ENCODE assay signal across 8 cellular contexts in the genomic region with DNA sequence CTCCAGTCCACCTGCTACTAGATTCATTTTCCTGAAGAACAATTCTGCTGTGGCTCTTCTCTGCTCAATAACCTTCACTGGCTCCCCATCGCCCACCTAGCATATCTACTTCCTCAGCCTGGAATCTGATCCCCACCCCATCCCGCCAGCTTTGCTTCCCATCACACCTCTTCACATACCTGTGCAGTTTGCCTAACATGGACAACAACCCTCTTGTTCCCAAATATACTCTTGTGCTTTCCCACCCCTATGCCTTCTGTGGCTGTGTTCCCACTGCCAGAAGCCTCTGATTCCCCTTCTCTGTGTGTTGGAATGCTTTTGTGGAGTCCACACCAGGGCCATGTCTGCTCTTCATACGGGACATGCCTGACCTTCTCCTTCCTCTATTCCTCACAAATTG. TPM values are rescaled to one million over a fixed set of nuclear protein-coding genes. Genes with fewer than 3 reads are reported as not detected.
DNase-seq lines count a peak whose midpoint lies in the region; ATAC-seq and TF ChIP-seq lines count a peak whose summit lies in the region.

No MANE protein-coding gene starts in this region.

- CTCF ChIA-PET in activated naive CD4-positive, alpha-beta T cell treated with anti-CD3 and anti-CD28 coated beads, Interleukin-2, amount 10 ng/mL, durations not matched to agents 7 days and 5 days (lab: Charles Lee): interaction anchor here (1.0 to 1.9 kb wide), 2 partner anchors 12 to 47 kb away, joined by 4 to 8 read pairs; no protein-coding TSS in a partner anchor

- peaks cover 3% of the 10 kb centered on the region for H3K9me3 Mint-ChIP-seq in activated naive CD4-positive, alpha-beta T cell treated with anti-CD3 and anti-CD28 coated beads, Interleukin-2, amount 10 ng/mL, durations not matched to agents 7 days and 5 days
- H3K9me3 Mint-ChIP-seq in activated naive CD8-positive, alpha-beta T cell treated with anti-CD3 and anti-CD28 coated beads, Interleukin-2, amount 50 U/mL, for 24 hours: no peaks in the 10 kb centered on the region
- H3K9me3 Mint-ChIP-seq in type B pancreatic cell: peaks cover 10% of the 10 kb centered on the region

- no peak for ATAC-seq in activated naive CD8-positive, alpha-beta T cell treated with anti-CD3 and anti-CD28 coated beads, Interleukin-2, amount 50 U/mL, for 24 hours
- no peak for ATAC-seq in GM21360 (IDR thresholded peaks at IDR 0.05; ENCODE audit: unreplicated experiment)

- peak overlapping the region; percentile 82 for H3K27ac Mint-ChIP-seq in activated naive CD4-positive, alpha-beta T cell treated with anti-CD3 and anti-CD28 coated beads, Interleukin-2, amount 10 ng/mL, durations not matched to agents 7 days and 5 days
- peak overlapping the region; percentile 90 for H3K27ac Mint-ChIP-seq in activated naive CD8-positive, alpha-beta T cell treated with anti-CD3 and anti-CD28 coated beads, Interleukin-2, amount 50 U/mL, for 24 hours
- H3K27ac Mint-ChIP-seq in type B pancreatic cell: peak overlapping the region; percentile 96

- peaks cover 15% of the 10 kb centered on the region for H3K9me3 ChIP-seq in mesodermal cell (ENCODE audit: control insufficient read depth, low read length)
- H3K9me3 ChIP-seq in SJCRH30 (replicated peaks): no peaks in the 10 kb centered on the region

- H3K36me3 ChIP-seq in mesodermal cell (ENCODE audit: control insufficient read depth, insufficient read depth, low read length) (peaks cover 11% of the 10 kb centered on the region), SJCRH30 (no peaks in the 10 kb centered on the region)

- no peaks in the 10 kb centered on the region for H3K27me3 Mint-ChIP-seq in activated naive CD4-positive, alpha-beta T cell treated with anti-CD3 and anti-CD28 coated beads, Interleukin-2, amount 10 ng/mL, durations not matched to agents 7 days and 5 days
- no peaks in the 10 kb centered on the region for H3K27me3 Mint-ChIP-seq in activated naive CD8-positive, alpha-beta T cell treated with anti-CD3 and anti-CD28 coated beads, Interleukin-2, amount 50 U/mL, for 24 hours
- H3K27me3 Mint-ChIP-seq in type B pancreatic cell: no peaks in the 10 kb centered on the region

- H3K4me3 ChIP-seq in mesodermal cell (ENCODE audit: extremely low read depth, insufficient read depth, low read length, poor library complexity, severe bottlenecking) (no peak overlapping the region), SJCRH30 (no peak overlapping the region)

- peaks cover 25% of the 10 kb centered on the region for H3K4me1 ChIP-seq in mesodermal cell (ENCODE audit: control insufficient read depth, insufficient read depth, low read length, poor library complexity, severe bottlenecking)
- H3K4me1 ChIP-seq in SJCRH30: peaks cover 34% of the 10 kb centered on the region

- H3K27me3 ChIP-seq in SJCRH30: no peaks in the 10 kb centered on the region

- TF ChIP-seq CTCF in type B pancreatic cell (conservative IDR thresholded peaks at IDR 0.05): no peak

- H3K4me3 Mint-ChIP-seq in activated naive CD4-positive, alpha-beta T cell treated with anti-CD3 and anti-CD28 coated beads, Interleukin-2, amount 10 ng/mL, durations not matched to agents 7 days and 5 days: peak overlapping the region; percentile 19
- H3K4me3 Mint-ChIP-seq in activated naive CD8-positive, alpha-beta T cell treated with anti-CD3 and anti-CD28 coated beads, Interleukin-2, amount 50 U/mL, for 24 hours: peak overlapping the region; percentile 46
- peak overlapping the region; percentile 58 for H3K4me3 Mint-ChIP-seq in type B pancreatic cell

- DNase-seq in activated naive CD4-positive, alpha-beta T cell treated with anti-CD3 and anti-CD28 coated beads, Interleukin-2, amount 10 ng/mL, durations not matched to agents 7 days and 5 days: no peak
- DNase-seq in activated naive CD4-positive, alpha-beta T cell (lab: John Stamatoyannopoulos, UW): no peak
- DNase-seq in activated naive CD8-positive, alpha-beta T cell treated with anti-CD3 and anti-CD28 coated beads, Interleukin-2, amount 50 U/mL, for 24 hours: no peak
- DNase-seq in type B pancreatic cell (ENCODE audit: extremely low spot score, unreplicated experiment): no peak
- no peak for DNase-seq in SJCRH30
- no peak for DNase-seq in NCI-H1105 (lab: John Stamatoyannopoulos, UW)

- H3K36me3 Mint-ChIP-seq in activated naive CD4-positive, alpha-beta T cell treated with anti-CD3 and anti-CD28 coated beads, Interleukin-2, amount 10 ng/mL, durations not matched to agents 7 days and 5 days: peaks cover 35% of the 10 kb centered on the region
- no peaks in the 10 kb centered on the region for H3K36me3 Mint-ChIP-seq in activated naive CD8-positive, alpha-beta T cell treated with anti-CD3 and anti-CD28 coated beads, Interleukin-2, amount 50 U/mL, for 24 hours (ENCODE audit: low read depth)
- H3K36me3 Mint-ChIP-seq in type B pancreatic cell: peaks cover 9% of the 10 kb centered on the region

- H3K4me1 Mint-ChIP-seq in activated naive CD4-positive, alpha-beta T cell treated with anti-CD3 and anti-CD28 coated beads, Interleukin-2, amount 10 ng/mL, durations not matched to agents 7 days and 5 days: peaks cover 94% of the 10 kb centered on the region
- peaks cover 96% of the 10 kb centered on the region for H3K4me1 Mint-ChIP-seq in activated naive CD8-positive, alpha-beta T cell treated with anti-CD3 and anti-CD28 coated beads, Interleukin-2, amount 50 U/mL, for 24 hours
- H3K4me1 Mint-ChIP-seq in type B pancreatic cell (ENCODE audit: unreplicated experiment): peaks cover 50% of the 10 kb centered on the region

- H3K27ac ChIP-seq in mesodermal cell (ENCODE audit: low read depth, low read length, severe bottlenecking) (peak overlapping the region; percentile 92), SJCRH30 (no peak overlapping the region)

- 86 to 93% methylated on average over 2 to 3 of the region's 3 CpGs for WGBS in mesodermal cell (ENCODE audit: insufficient coverage in 2 of 2), 2 experiments

RNA-seq across cellular contexts. Expression of gene CMTM7, which starts 29.5 kb away (rescaled TPM):
- polyA plus RNA-seq in mesodermal cell (2013, experiment 1 of 2): 35.5 TPM
- 32.5 TPM for polyA plus RNA-seq in mesodermal cell (2013, experiment 2 of 2)
- total RNA-seq in type B pancreatic cell (ENCODE audit: low replicate concordance): 8.2 and 20.4 TPM in 2 replicates
- 16.1 and 16.3 TPM in 2 replicates for total RNA-seq in SJCRH30 (2014; rRNA removed; shearing (Covaris generic))
